In genomic region chr1:228109073-228109961, GRCh38 we compare ENCODE assay signal across 8 cellular contexts. TPM values are rescaled to one million over a fixed set of nuclear protein-coding genes. Genes with fewer than 3 reads are reported as not detected.
DNase-seq lines count a peak whose midpoint lies in the region; ATAC-seq and TF ChIP-seq lines count a peak whose summit lies in the region.

Gene MRPL55 (minus strand): TSS chr1:228109299. CDS start chr1:228108260, 1,039 bp downstream.

- no peaks in the 10 kb centered on the region for H3K27me3 Mint-ChIP-seq in CD14-positive monocyte (ENCODE audit: low read depth in 3 of 3)

- peaks cover 0 to 3% (median 1%) of the 10 kb centered on the region in 7 donors for H3K9me3 Mint-ChIP-seq in CD14-positive monocyte

- no peak for TF ChIP-seq RAD21 in liver (IDR thresholded peaks at IDR 0.05)

- H3K9ac ChIP-seq in liver (ENCODE audit: low read depth in 1 of 2, low read length in 2 of 2) = peak within 1 kb of the TSS; percentile 86 to 98

- H3K27me3 ChIP-seq in liver (ENCODE audit: control insufficient read depth in 4 of 4, insufficient read depth in 4 of 4, low read length in 3 of 4) = no peaks in the 10 kb centered on the region

- H3K27ac Mint-ChIP-seq in CD14-positive monocyte = peak within 1 kb of the TSS; percentile 89 to 97 (median 95)

- H3K4me3 ChIP-seq in liver (ENCODE audit: low read depth in 1 of 3, low read length in 3 of 3) = peak within 1 kb of the TSS; percentile 68 to 99 (median 89)

- TF ChIP-seq CTCF in CD14-positive monocyte (IDR thresholded peaks at IDR 0.05) = no peak
- no peak for TF ChIP-seq CTCF in liver (IDR thresholded peaks at IDR 0.05; ENCODE audit: low read depth, low read length, missing input control)

- H3K9me3 ChIP-seq in liver (ENCODE audit: control insufficient read depth in 4 of 4, low read length in 3 of 4) = no peaks in the 10 kb centered on the region

- H3K4me3 Mint-ChIP-seq in CD14-positive monocyte = peak within 1 kb of the TSS; percentile 90 to 92

- 1% methylated on average over 66 of the region's 66 CpGs for WGBS in liver

- intact Hi-C loops in CD14-positive monocyte (cut with micrococcal nuclease) = loop anchor here (1.0 to 5.0 kb wide), 3 partner anchors 27 to 33 kb away; partner anchors contain the start of genes ARF1 (in 1 of the 2) and GUK1 (in 1 of the 2)

- DNase-seq in CD14-positive monocyte (ENCODE audit: low spot score) (peak; percentile 97), NCI-H774 (lab: John Stamatoyannopoulos, UW) (peak; percentile 96), dermis blood vessel endothelial cell (peak; percentile 98)
- DNase-seq in activated CD4-positive, alpha-beta T cell treated with anti-CD3 and anti-CD28 coated beads, Interleukin-2, amount 50 U/mL, for 4 hours = peak; percentile 96 to 97
- DNase-seq in stimulated activated CD4-positive, alpha-beta T cell treated with anti-CD3 and anti-CD28 coated beads, Interleukin-4, amount 100 ng/mL, for 24 hours = peak; percentile 98

- H3K4me1 ChIP-seq in liver (ENCODE audit: control insufficient read depth in 4 of 4, insufficient read depth in 4 of 4, low read length in 3 of 4) = peaks cover 3 to 30% (median 22%) of the 10 kb centered on the region in 4 donors

- peaks cover 37% of the 10 kb centered on the region for H3K4me1 Mint-ChIP-seq in CD14-positive monocyte

- H3K36me3 ChIP-seq in liver (ENCODE audit: control insufficient read depth in 4 of 4, insufficient read depth in 3 of 4, low read depth in 1 of 4, low read length in 3 of 4) = peaks cover 0 to 15% (median 10%) of the 10 kb centered on the region in 4 donors

- H3K27ac ChIP-seq in liver (ENCODE audit: low read depth in 1 of 2, low read length in 2 of 2) = peak within 1 kb of the TSS; percentile 70 to 91

- ATAC-seq in GM19397 (IDR thresholded peaks at IDR 0.05; ENCODE audit: unreplicated experiment) (peak; percentile 89), HG03571 (IDR thresholded peaks at IDR 0.05; ENCODE audit: unreplicated experiment) (peak; percentile 85)

- peaks cover 13 to 21% of the 10 kb centered on the region in 2 donors for H3K36me3 Mint-ChIP-seq in CD14-positive monocyte

TF ChIP-seq in liver, 16 proteins besides CTCF, POLR2A, EP300 and RAD21:
- TF ChIP-seq ATF3 (IDR thresholded peaks at IDR 0.05) (peak; percentile 85), HNF4A (conservative IDR thresholded peaks at IDR 0.05) (peak; percentile 3 to 57), JUND (IDR thresholded peaks at IDR 0.05) (peak in 1 of 2 donors; percentile 49), YY1 (IDR thresholded peaks at IDR 0.05) (peak; percentile 87), FOXA1 (IDR thresholded peaks at IDR 0.05) (no peak), ZBTB33 (IDR thresholded peaks at IDR 0.05) (no peak), TAF1 (conservative IDR thresholded peaks at IDR 0.05) (no peak), HNF4G (IDR thresholded peaks at IDR 0.05) (no peak), GABPA (IDR thresholded peaks at IDR 0.05 in 1 of 2, conservative IDR thresholded peaks at IDR 0.05 in 1 of 2) (peak in 1 of 2 donors; percentile 59), REST (IDR thresholded peaks at IDR 0.05) (peak; percentile 83), RXRA (IDR thresholded peaks at IDR 0.05) (peak in 1 of 2 donors; percentile 38), SP1 (IDR thresholded peaks at IDR 0.05) (peak; percentile 91), EGR1 (IDR thresholded peaks at IDR 0.05; ENCODE audit: low read depth in 2 of 2) (peak; percentile 97 to 99)

RNA-seq across cellular contexts. Expression of gene MRPL55, which starts in this region (rescaled TPM):
- polyA plus RNA-seq in CD14-positive monocyte = 100 to 1,000 TPM in 1 of 2 donors, 10 to 100 TPM in 1; 99.8 to 104 TPM
- total RNA-seq in dermis blood vessel endothelial cell = 54.3 and 55.7 TPM in 2 replicates
- 10 to 100 TPM; 38.9 to 44.4 TPM for total RNA-seq in liver
- polyA plus RNA-seq in liver = 100 to 1,000 TPM in 1 of 2 donors, 10 to 100 TPM in 1; 79.5 to 119 TPM

Comparison
In these comparisons a context has a peak if more than half of its experiments do, and no peak if none do; other contexts are left out.
1. Peak in every context shown above with its lines: DNase-seq, ATAC-seq, H3K4me3 ChIP-seq and H3K27ac ChIP-seq.